ENCODE assay signal across 8 cellular contexts in genomic region chr1:35894183-35894582, GRCh38. TPM values are rescaled to one million over a fixed set of nuclear protein-coding genes. Genes with fewer than 3 reads are reported as not detected.
DNase-seq lines count a peak whose midpoint lies in the region; ATAC-seq and TF ChIP-seq lines count a peak whose summit lies in the region.

No MANE protein-coding gene starts in this region.

- no peak overlapping the region for H3K18ac ChIP-seq in trophoblast cell (ENCODE audit: low read length)

- TF ChIP-seq CTCF in GM20000 (IDR thresholded peaks at IDR 0.05; ENCODE audit: extremely low read depth, missing control alignments): no peak
- no peak for TF ChIP-seq CTCF in chondrocyte (IDR thresholded peaks at IDR 0.05)

- no peak overlapping the region for H2AFZ ChIP-seq in trophoblast cell (ENCODE audit: insufficient read depth, low read length, poor library complexity)

- ATAC-seq in HG03457 (IDR thresholded peaks at IDR 0.05; ENCODE audit: unreplicated experiment): no peak

- peak; percentile 53 for DNase-seq in GM20000 (ENCODE audit: low spot score)
- peak; percentile 60 for DNase-seq in HT1080 (ENCODE audit: low read depth)
- no peak for DNase-seq in chondrocyte (ENCODE audit: low spot score)
- peak; percentile 39 to 51 for DNase-seq in trophoblast cell
- DNase-seq in COLO829 (ENCODE audit: low spot score): no peak
- no peak for DNase-seq in activated T-helper 1 cell treated with anti-CD3 and anti-CD28 coated beads, Interleukin-12 subunit alpha, Interleukin-12 subunit beta, Interleukin-2, Interleukin-4 antibody, amounts not matched to agents 30 ng/mL and 10 ng/mL and 1 ng/mL, durations not matched to agents 14 hours and 24 hours and 36 hours (ENCODE audit: low spot score)
- DNase-seq in retina: no peak

- no peak overlapping the region for H4K8ac ChIP-seq in trophoblast cell (ENCODE audit: low read depth, low read length)

- no peak overlapping the region for H3K23ac ChIP-seq in trophoblast cell (ENCODE audit: low read length)

- H2BK120ac ChIP-seq in trophoblast cell (ENCODE audit: insufficient read depth, low read length, poor library complexity): no peak overlapping the region

- no peak overlapping the region for H3K4ac ChIP-seq in trophoblast cell (ENCODE audit: low read depth, low read length)

- no peak overlapping the region for H3K27ac ChIP-seq in trophoblast cell (ENCODE audit: low read depth, low read length)

- no peaks in the 10 kb centered on the region for H3K9me3 Mint-ChIP-seq in chondrocyte (ENCODE audit: low read depth)
- no peaks in the 10 kb centered on the region for H3K9me3 Mint-ChIP-seq in activated T-helper 1 cell treated with anti-CD3 and anti-CD28 coated beads, Interleukin-12 subunit alpha, Interleukin-12 subunit beta, Interleukin-2, Interleukin-4 antibody, amounts not matched to agents 30 ng/mL and 10 ng/mL and 1 ng/mL, durations not matched to agents 14 hours and 24 hours and 36 hours

- H3K4me2 ChIP-seq in trophoblast cell (ENCODE audit: low read length): no peak overlapping the region

- no peaks in the 10 kb centered on the region for H3K79me1 ChIP-seq in trophoblast cell (ENCODE audit: low read length)

- no peaks in the 10 kb centered on the region for H3K27me3 ChIP-seq in trophoblast cell (ENCODE audit: insufficient read depth, low read length)

- intact Hi-C loops in activated T-helper 1 cell treated with anti-CD3 and anti-CD28 coated beads, Interleukin-12 subunit alpha, Interleukin-12 subunit beta, Interleukin-2, Interleukin-4 antibody, amounts not matched to agents 30 ng/mL and 10 ng/mL and 1 ng/mL, durations not matched to agents 14 hours and 24 hours and 36 hours (cut with micrococcal nuclease): no loop called here

- no peak overlapping the region for H3K14ac ChIP-seq in trophoblast cell (ENCODE audit: low read length)

- H3K36me3 ChIP-seq in trophoblast cell (ENCODE audit: control insufficient read depth in 1 of 2, insufficient read depth in 2 of 2, low read length in 2 of 2): peaks cover 20 to 28% of the 10 kb centered on the region in 2 experiments

- H3K27ac Mint-ChIP-seq in chondrocyte (ENCODE audit: unreplicated experiment): peak overlapping the region; percentile 41
- H3K27ac Mint-ChIP-seq in activated T-helper 1 cell treated with anti-CD3 and anti-CD28 coated beads, Interleukin-12 subunit alpha, Interleukin-12 subunit beta, Interleukin-2, Interleukin-4 antibody, amounts not matched to agents 30 ng/mL and 10 ng/mL and 1 ng/mL, durations not matched to agents 14 hours and 24 hours and 36 hours: no peak overlapping the region

- H3K4me3 ChIP-seq in trophoblast cell (ENCODE audit: low read depth, low read length): no peak overlapping the region

- no peak overlapping the region for H4K91ac ChIP-seq in trophoblast cell (ENCODE audit: low read depth, low read length)

- peaks cover 9% of the 10 kb centered on the region for H3K4me1 Mint-ChIP-seq in chondrocyte (ENCODE audit: low read depth)
- H3K4me1 Mint-ChIP-seq in activated T-helper 1 cell treated with anti-CD3 and anti-CD28 coated beads, Interleukin-12 subunit alpha, Interleukin-12 subunit beta, Interleukin-2, Interleukin-4 antibody, amounts not matched to agents 30 ng/mL and 10 ng/mL and 1 ng/mL, durations not matched to agents 14 hours and 24 hours and 36 hours (ENCODE audit: low read depth): no peaks in the 10 kb centered on the region

- H3K79me2 ChIP-seq in trophoblast cell (ENCODE audit: control insufficient read depth, insufficient read depth, low read length, poor library complexity): no peaks in the 10 kb centered on the region

- H3K4me1 ChIP-seq in trophoblast cell (ENCODE audit: control insufficient read depth in 1 of 2, insufficient read depth in 2 of 2, low read length in 2 of 2): peaks cover 3 to 6% of the 10 kb centered on the region in 2 experiments

- no peak overlapping the region for H3K4me3 Mint-ChIP-seq in chondrocyte (ENCODE audit: unreplicated experiment)
- no peak overlapping the region for H3K4me3 Mint-ChIP-seq in activated T-helper 1 cell treated with anti-CD3 and anti-CD28 coated beads, Interleukin-12 subunit alpha, Interleukin-12 subunit beta, Interleukin-2, Interleukin-4 antibody, amounts not matched to agents 30 ng/mL and 10 ng/mL and 1 ng/mL, durations not matched to agents 14 hours and 24 hours and 36 hours

- no peaks in the 10 kb centered on the region for H3K9me3 ChIP-seq in trophoblast cell (ENCODE audit: insufficient read depth, low read depth, low read length)

- H3K27me3 Mint-ChIP-seq in chondrocyte (ENCODE audit: low read depth): no peaks in the 10 kb centered on the region
- no peaks in the 10 kb centered on the region for H3K27me3 Mint-ChIP-seq in activated T-helper 1 cell treated with anti-CD3 and anti-CD28 coated beads, Interleukin-12 subunit alpha, Interleukin-12 subunit beta, Interleukin-2, Interleukin-4 antibody, amounts not matched to agents 30 ng/mL and 10 ng/mL and 1 ng/mL, durations not matched to agents 14 hours and 24 hours and 36 hours (ENCODE audit: insufficient read depth)

- H4K12ac ChIP-seq in trophoblast cell (ENCODE audit: low read depth, low read length): no peak overlapping the region

- WGBS in trophoblast cell (ENCODE audit: extremely low coverage, insufficient coverage, insufficient read length): no CpG with 5 or more reads among the region's 6 CpGs

- H2BK12ac ChIP-seq in trophoblast cell (ENCODE audit: low read length): no peak overlapping the region

- H3K36me3 Mint-ChIP-seq in chondrocyte (ENCODE audit: low read depth): peaks cover 28% of the 10 kb centered on the region
- H3K36me3 Mint-ChIP-seq in activated T-helper 1 cell treated with anti-CD3 and anti-CD28 coated beads, Interleukin-12 subunit alpha, Interleukin-12 subunit beta, Interleukin-2, Interleukin-4 antibody, amounts not matched to agents 30 ng/mL and 10 ng/mL and 1 ng/mL, durations not matched to agents 14 hours and 24 hours and 36 hours (ENCODE audit: low read depth): peaks cover 26% of the 10 kb centered on the region

- H2AK5ac ChIP-seq in trophoblast cell (ENCODE audit: low read length): no peak overlapping the region

- no peak overlapping the region for H2BK5ac ChIP-seq in trophoblast cell (ENCODE audit: low read depth, low read length, poor library complexity)

- no peak overlapping the region for H3K9ac ChIP-seq in trophoblast cell (ENCODE audit: low read length)

RNA-seq across cellular contexts. Expression of gene AGO1, which starts 11.2 kb away (rescaled TPM):
- 22.6 and 23.0 TPM in 2 replicates for total RNA-seq in HT1080 (2014; rRNA removed; shearing (Covaris generic))
- 13.2 and 15.3 TPM in 2 replicates for polyA plus RNA-seq in HT1080 (2015; cell fraction: cytosol; rRNA removed)
- 23.8 and 27.0 TPM in 2 replicates for polyA plus RNA-seq in HT1080 (2015; cell fraction: nucleus; rRNA removed)
- 23.5 to 35.8 TPM (median 24.6 TPM) in 3 replicates for total RNA-seq in chondrocyte
- polyA plus RNA-seq in trophoblast cell (2013): 13.1 and 13.5 TPM in 2 replicates
- 39.0 and 39.5 TPM in 2 replicates for total RNA-seq in activated T-helper 1 cell treated with anti-CD3 and anti-CD28 coated beads, Interleukin-12 subunit alpha, Interleukin-12 subunit beta, Interleukin-2, Interleukin-4 antibody, amounts not matched to agents 30 ng/mL and 10 ng/mL and 1 ng/mL, durations not matched to agents 14 hours and 24 hours and 36 hours

RNA-seq across cellular contexts. Expression of gene AGO3, which starts 36.7 kb away (rescaled TPM):
- 13.9 and 23.0 TPM in 2 replicates for total RNA-seq in HT1080 (2014; rRNA removed; shearing (Covaris generic))
- polyA plus RNA-seq in HT1080 (2015; cell fraction: cytosol; rRNA removed): 14.0 and 22.9 TPM in 2 replicates
- polyA plus RNA-seq in HT1080 (2015; cell fraction: nucleus; rRNA removed): 18.8 and 21.9 TPM in 2 replicates
- total RNA-seq in chondrocyte: 26.0 to 34.5 TPM (median 26.1 TPM) in 3 replicates
- 12.9 and 13.3 TPM in 2 replicates for polyA plus RNA-seq in trophoblast cell (2013)
- total RNA-seq in activated T-helper 1 cell treated with anti-CD3 and anti-CD28 coated beads, Interleukin-12 subunit alpha, Interleukin-12 subunit beta, Interleukin-2, Interleukin-4 antibody, amounts not matched to agents 30 ng/mL and 10 ng/mL and 1 ng/mL, durations not matched to agents 14 hours and 24 hours and 36 hours: 26.1 and 33.6 TPM in 2 replicates

Comparison
In these comparisons a context has a peak if more than half of its experiments do, and no peak if none do; other contexts are left out.
1. DNase-seq: peak in GM20000 (single experiment), HT1080 (single experiment) and trophoblast cell (2 of 2); none in chondrocyte (single experiment), COLO829 (single experiment), activated T-helper 1 cell treated with anti-CD3 and anti-CD28 coated beads, Interleukin-12 subunit alpha, Interleukin-12 subunit beta, Interleukin-2, Interleukin-4 antibody, amounts not matched to agents 30 ng/mL and 10 ng/mL and 1 ng/mL, durations not matched to agents 14 hours and 24 hours and 36 hours (single experiment) and retina (single experiment).